Comparison of ENCODE assay signal across 8 cellular contexts in genomic region chr1:76075188-76075489, GRCh38. TPM values are rescaled to one million over a fixed set of nuclear protein-coding genes. Genes with fewer than 3 reads are reported as not detected.
DNase-seq lines count a peak whose midpoint lies in the region; ATAC-seq, FAIRE-seq and TF ChIP-seq lines count a peak whose summit lies in the region.

No MANE protein-coding gene starts in this region.

- H2AK5ac ChIP-seq in H9 (ENCODE audit: insufficient read length, low read length): no peak overlapping the region

- no peaks in the 10 kb centered on the region for H4K20me1 ChIP-seq in H9 (ENCODE audit: control insufficient read depth, insufficient read depth, insufficient read length)

- H3K4me3 ChIP-seq in iPS DF 6.9 (ENCODE audit: low read length) (peak overlapping the region; percentile 46), small intestine (ENCODE audit: low read depth in 1 of 2, low read length in 2 of 2) (peak overlapping the region; percentile 42 to 62)

- no peak overlapping the region for H3K23ac ChIP-seq in H9 (ENCODE audit: insufficient read length, low read depth, low read length)

- H4K91ac ChIP-seq in H9 (ENCODE audit: insufficient read length, low read depth, low read length): no peak overlapping the region

- in situ Hi-C loops in ACHN (cut with HindIII; ENCODE audit: low pct_ligation_motif_present, low pct_unique_long_range_greater_than_20kb, low sequenced_read_pairs): no loop called here
- in situ Hi-C loops in KBM-7 (cut with MboI; ENCODE audit: low pct_unique_long_range_greater_than_20kb, low sequenced_read_pairs): no loop called here

- peaks cover 23% of the 10 kb centered on the region for H3K27me3 Mint-ChIP-seq in H9 (ENCODE audit: low read depth)
- peaks cover 47% of the 10 kb centered on the region for H3K27me3 Mint-ChIP-seq in activated T-helper 2 cell treated with anti-CD3 and anti-CD28 coated beads, Interferon-gamma antibody, Interleukin-2, Interleukin-4, amounts not matched to agents 10 μg/mL and 5 μg/mL and 100 μg/mL, durations not matched to agents 14 hours and 24 hours and 36 hours (ENCODE audit: low read depth)

- H3K27me3 ChIP-seq in H9 (ENCODE audit: insufficient read depth, low read length) (no peaks in the 10 kb centered on the region), iPS DF 6.9 (ENCODE audit: control insufficient read depth, insufficient read depth, low read length) (no peaks in the 10 kb centered on the region), small intestine (ENCODE audit: control insufficient read depth in 2 of 2, insufficient read depth in 2 of 2, low read length in 2 of 2) (peaks cover 0 to 4% of the 10 kb centered on the region in 2 donors)

- intact Hi-C loops in activated T-helper 2 cell treated with anti-CD3 and anti-CD28 coated beads, Interferon-gamma antibody, Interleukin-2, Interleukin-4, amounts not matched to agents 10 μg/mL and 5 μg/mL and 100 μg/mL, durations not matched to agents 14 hours and 24 hours and 36 hours (cut with micrococcal nuclease): loop anchor here (2.0 kb wide), 1 partner anchor 50 kb away; no protein-coding TSS in a partner anchor

- no peak overlapping the region for H2BK20ac ChIP-seq in H9 (ENCODE audit: low read depth, low read length, poor library complexity, severe bottlenecking)

- no peak overlapping the region for H3T11ph ChIP-seq in H9 (ENCODE audit: low read length)

- H2BK12ac ChIP-seq in H9 (ENCODE audit: insufficient read length, low read depth, low read length): no peak overlapping the region

- H3K14ac ChIP-seq in H9 (ENCODE audit: insufficient read depth, low read length): peak overlapping the region; percentile 84

- H3K79me1 ChIP-seq in H9 (ENCODE audit: insufficient read depth, low read depth, low read length, poor library complexity, severe bottlenecking): peaks cover 3% of the 10 kb centered on the region

- no peaks in the 10 kb centered on the region; a peak in 1 of 7 replicates for H3K36me3 Mint-ChIP-seq in H9 (ENCODE audit: insufficient read depth in 1 of 3, low read depth in 3 of 3)
- no peaks in the 10 kb centered on the region for H3K36me3 Mint-ChIP-seq in activated T-helper 2 cell treated with anti-CD3 and anti-CD28 coated beads, Interferon-gamma antibody, Interleukin-2, Interleukin-4, amounts not matched to agents 10 μg/mL and 5 μg/mL and 100 μg/mL, durations not matched to agents 14 hours and 24 hours and 36 hours (ENCODE audit: low read depth)

- no peak overlapping the region for H4K5ac ChIP-seq in H9 (ENCODE audit: insufficient read length, low read depth, low read length)

- H3K18ac ChIP-seq in H9 (ENCODE audit: insufficient read length, low read depth, low read length): no peak overlapping the region

- H3K27ac Mint-ChIP-seq in H9: peak overlapping the region in 2 of 3 experiments; percentile 46 to 74; a peak in 2 of 7 replicates
- H3K27ac Mint-ChIP-seq in activated T-helper 2 cell treated with anti-CD3 and anti-CD28 coated beads, Interferon-gamma antibody, Interleukin-2, Interleukin-4, amounts not matched to agents 10 μg/mL and 5 μg/mL and 100 μg/mL, durations not matched to agents 14 hours and 24 hours and 36 hours: no peak overlapping the region

- H2BK5ac ChIP-seq in H9 (ENCODE audit: insufficient read length, low read length): no peak overlapping the region

- no peak for DNase-seq in H9
- no peak for DNase-seq in activated T-helper 2 cell treated with anti-CD3 and anti-CD28 coated beads, Interferon-gamma antibody, Interleukin-2, Interleukin-4, amounts not matched to agents 10 μg/mL and 5 μg/mL and 100 μg/mL, durations not matched to agents 14 hours and 24 hours and 36 hours (ENCODE audit: low spot score)
- no peak for DNase-seq in iPS DF 6.9 (ENCODE audit: low read depth, low spot score)
- no peak for DNase-seq in small intestine
- no peak for DNase-seq in ACHN
- no peak for DNase-seq in KBM-7

- no peaks in the 10 kb centered on the region; a peak in 1 of 5 replicates for H3K9me3 Mint-ChIP-seq in H9
- H3K9me3 Mint-ChIP-seq in activated T-helper 2 cell treated with anti-CD3 and anti-CD28 coated beads, Interferon-gamma antibody, Interleukin-2, Interleukin-4, amounts not matched to agents 10 μg/mL and 5 μg/mL and 100 μg/mL, durations not matched to agents 14 hours and 24 hours and 36 hours: no peaks in the 10 kb centered on the region

- no peak overlapping the region for H2AFZ ChIP-seq in H9 (ENCODE audit: low read length)

- H3K36me3 ChIP-seq in iPS DF 6.9 (ENCODE audit: control insufficient read depth, insufficient read depth, low read length): no peaks in the 10 kb centered on the region
- no peaks in the 10 kb centered on the region for H3K36me3 ChIP-seq in small intestine (ENCODE audit: control insufficient read depth in 2 of 2, insufficient read depth in 2 of 2, low read length in 2 of 2)

- peaks cover 7% of the 10 kb centered on the region for H3K23me2 ChIP-seq in H9 (ENCODE audit: insufficient read length, low read depth, low read length, poor library complexity, severe bottlenecking)

- no peak for TF ChIP-seq CTCF in H9 (conservative IDR thresholded peaks at IDR 0.05)

- no peak overlapping the region for H3K4ac ChIP-seq in H9 (ENCODE audit: low read depth, low read length)

- H2BK120ac ChIP-seq in H9 (ENCODE audit: low read depth, low read length, poor library complexity, severe bottlenecking): no peak overlapping the region

- H3K4me3 Mint-ChIP-seq in H9: peak overlapping the region; percentile 78 to 93
- peak overlapping the region; percentile 73 for H3K4me3 Mint-ChIP-seq in activated T-helper 2 cell treated with anti-CD3 and anti-CD28 coated beads, Interferon-gamma antibody, Interleukin-2, Interleukin-4, amounts not matched to agents 10 μg/mL and 5 μg/mL and 100 μg/mL, durations not matched to agents 14 hours and 24 hours and 36 hours (ENCODE audit: low read depth)

- H3K9ac ChIP-seq in H9 (ENCODE audit: extremely low read depth, insufficient read length, low read length): peak overlapping the region; percentile 68

- H2BK15ac ChIP-seq in H9 (ENCODE audit: low read depth, low read length): no peak overlapping the region

- peak overlapping the region; percentile 90 for H3K4me2 ChIP-seq in H9 (ENCODE audit: insufficient read depth, insufficient read length, low read length)

- 0 out of 2 replicates have a peak, but pooled peaks cover 3% of the 10 kb centered on the region for H3K4me1 ChIP-seq in H9 (ENCODE audit: insufficient read depth, low read length)
- no peaks in the 10 kb centered on the region for H3K4me1 ChIP-seq in iPS DF 6.9 (ENCODE audit: control insufficient read depth, insufficient read depth, low read length)
- no peaks in the 10 kb centered on the region for H3K4me1 ChIP-seq in small intestine (ENCODE audit: control insufficient read depth in 2 of 2, insufficient read depth in 1 of 2, low read depth in 1 of 2, low read length in 1 of 2)

- no peak overlapping the region for H3K56ac ChIP-seq in H9 (ENCODE audit: insufficient read length, low read depth, low read length)

- H4K8ac ChIP-seq in H9 (replicated peaks; ENCODE audit: insufficient read length, low read depth, low read length): no peak overlapping the region

- ATAC-seq in GM21576 (IDR thresholded peaks at IDR 0.05; ENCODE audit: unreplicated experiment) (no peak), GM18870 (IDR thresholded peaks at IDR 0.05; ENCODE audit: unreplicated experiment) (no peak)

- H3K79me2 ChIP-seq in H9 (ENCODE audit: insufficient read depth, low read length): no peaks in the 10 kb centered on the region; the same call in 1 of the 2 replicates

- H3K9me3 ChIP-seq in H9 (ENCODE audit: control insufficient read depth, low read depth, low read length) (no peaks in the 10 kb centered on the region), iPS DF 6.9 (ENCODE audit: control insufficient read depth, insufficient read depth, low read length) (no peaks in the 10 kb centered on the region), small intestine (ENCODE audit: control insufficient read depth, low read depth) (no peaks in the 10 kb centered on the region)

- WGBS in H9 (ENCODE audit: extremely low coverage, insufficient read length, low lambda C conversion rate): no CpG with 5 or more reads among the region's 9 CpGs
- WGBS in iPS DF 6.9 (ENCODE audit: insufficient coverage, insufficient read length): no CpG with 5 or more reads among the region's 9 CpGs
- WGBS in small intestine, 3 donors: 17 to 39% (median 18%) methylated on average over 9 of the region's 9 CpGs

- peaks cover 30 to 40% of the 10 kb centered on the region in 2 experiments for H3K4me1 Mint-ChIP-seq in H9
- peaks cover 16% of the 10 kb centered on the region for H3K4me1 Mint-ChIP-seq in activated T-helper 2 cell treated with anti-CD3 and anti-CD28 coated beads, Interferon-gamma antibody, Interleukin-2, Interleukin-4, amounts not matched to agents 10 μg/mL and 5 μg/mL and 100 μg/mL, durations not matched to agents 14 hours and 24 hours and 36 hours (ENCODE audit: low read depth)

- H3K27ac ChIP-seq in H9 (ENCODE audit: insufficient read length, low read depth, low read length) (no peak overlapping the region), iPS DF 6.9 (ENCODE audit: low read length) (no peak overlapping the region), small intestine (ENCODE audit: low read depth in 1 of 2, low read length in 1 of 2) (peak overlapping the region in 1 of 2 donors; percentile 13)

- no peak for FAIRE-seq in small intestine (lab: Jason Lieb, UNC)

RNA-seq across cellular contexts. Expression of gene ST6GALNAC3, which starts 0.6 kb away (rescaled TPM):
- total RNA-seq in H9 (2021): 10.7 and 11.2 TPM in 2 replicates
- total RNA-seq in activated T-helper 2 cell treated with anti-CD3 and anti-CD28 coated beads, Interferon-gamma antibody, Interleukin-2, Interleukin-4, amounts not matched to agents 10 μg/mL and 5 μg/mL and 100 μg/mL, durations not matched to agents 14 hours and 24 hours and 36 hours: 0.53 TPM in 1 of 2 replicates, not detected in the other
- polyA plus RNA-seq in small intestine: 1 to 10 TPM in 1 of 3 donors, under 1 TPM in 2; under 0.01 to 4.7 (median 0.45) TPM
